In the genomic region with DNA sequence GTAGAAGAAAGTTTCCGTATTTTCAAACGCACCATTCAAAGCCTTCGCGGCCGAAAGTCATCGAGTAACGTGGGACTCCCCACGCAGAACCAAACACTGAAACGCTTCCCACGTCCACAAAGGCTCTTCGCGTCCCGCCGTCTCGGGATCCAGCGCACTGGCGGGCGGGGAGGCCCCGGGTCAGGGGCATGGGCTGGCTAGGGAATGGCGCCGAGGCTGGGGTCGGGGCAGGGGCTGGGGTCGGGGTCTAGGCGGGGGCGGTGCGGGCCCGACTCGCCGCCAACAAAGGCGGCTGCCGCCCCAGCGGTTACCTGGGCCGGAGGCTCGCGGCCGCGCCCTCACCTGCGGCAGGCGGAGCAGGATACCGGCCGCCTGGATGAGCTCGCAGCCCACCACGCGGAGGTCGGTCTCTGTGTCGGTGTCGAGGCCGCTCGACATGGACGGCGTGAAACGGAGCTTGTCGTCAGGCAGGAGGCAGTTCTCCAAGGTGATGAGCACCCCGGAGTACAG, we compare ENCODE assay signal across 8 cellular contexts. TPM values are rescaled to one million over a fixed set of nuclear protein-coding genes. Genes with fewer than 3 reads are reported as not detected.
DNase-seq lines count a peak whose midpoint lies in the region; ATAC-seq and TF ChIP-seq lines count a peak whose summit lies in the region.

No MANE protein-coding gene starts in this region.

- peak overlapping the region; percentile 98 for H3K4ac ChIP-seq in mesendoderm (ENCODE audit: low read depth, low read length)

- peak overlapping the region; percentile 85 for H3K27ac Mint-ChIP-seq in MCF 10A (ENCODE audit: low read depth, unreplicated experiment)

- H2BK5ac ChIP-seq in mesendoderm (ENCODE audit: low read length): peak overlapping the region; percentile 55

- H3K36me3 Mint-ChIP-seq in MCF 10A (ENCODE audit: insufficient read depth, unreplicated experiment): peaks cover 92% of the 10 kb centered on the region

- H2AK5ac ChIP-seq in mesendoderm (ENCODE audit: low read length): no peak overlapping the region

- peak; percentile 74 for DNase-seq in activated effector memory CD4-positive, alpha-beta T cell treated with anti-CD3 and anti-CD28 coated beads, Interleukin-2, amount 50 U/mL, for 16 hours
- DNase-seq in activated effector memory CD4-positive, alpha-beta T cell treated with Interleukin-2 at 50 U/mL for 16 hours: no peak
- no peak for DNase-seq in MCF 10A (ENCODE audit: unreplicated experiment)
- DNase-seq in mesendoderm: no peak
- no peak for DNase-seq in cortex of kidney (lab: John Stamatoyannopoulos, UW)
- no peak for DNase-seq in HPDE6-E6E7 (ENCODE audit: extremely low spot score)
- DNase-seq in left lobe of liver (ENCODE audit: low spot score): no peak

- peak overlapping the region; percentile 63 for H3K18ac ChIP-seq in mesendoderm (ENCODE audit: low read length)

- H3K9ac ChIP-seq in mesendoderm (ENCODE audit: low read length): peak overlapping the region; percentile 98

- CTCF ChIA-PET in MCF 10A (lab: Yijun Ruan, JAX): interaction anchor here (0.6 to 1.9 kb wide), 5 partner anchors 8 to 336 kb away, joined by 3 to 6 read pairs (median 3); no protein-coding TSS in a partner anchor

- peak overlapping the region; percentile 98 for H3K4me3 ChIP-seq in mesendoderm (ENCODE audit: low read length)

- no peaks in the 10 kb centered on the region for H3K27me3 Mint-ChIP-seq in MCF 10A (ENCODE audit: insufficient read depth, unreplicated experiment)

- peaks cover 33% of the 10 kb centered on the region for H3K79me1 ChIP-seq in mesendoderm (ENCODE audit: low read length)

- H3K27me3 ChIP-seq in mesendoderm (ENCODE audit: insufficient read depth, low read length, poor library complexity): no peaks in the 10 kb centered on the region

- H3K4me1 Mint-ChIP-seq in MCF 10A (ENCODE audit: insufficient read depth, unreplicated experiment): peaks cover 16% of the 10 kb centered on the region

- no peak overlapping the region for H4K5ac ChIP-seq in mesendoderm (ENCODE audit: low read length)

- peak overlapping the region; percentile 99 for H3K56ac ChIP-seq in mesendoderm (ENCODE audit: low read length)

- BruUV-seq in MCF 10A (replicated peaks; lab: Mats Ljungman, UMichigan): no TSS peak

- no peak for TF ChIP-seq CTCF in MCF 10A (IDR thresholded peaks at IDR 0.05; ENCODE audit: unreplicated experiment)

- H3K9me3 Mint-ChIP-seq in MCF 10A (ENCODE audit: unreplicated experiment): no peaks in the 10 kb centered on the region

- H4K8ac ChIP-seq in mesendoderm (ENCODE audit: low read depth, low read length): no peak overlapping the region

- H3K79me2 ChIP-seq in mesendoderm (ENCODE audit: control insufficient read depth, insufficient read depth, low read length): peaks cover 38% of the 10 kb centered on the region

- no peak overlapping the region for H2BK15ac ChIP-seq in mesendoderm (replicated peaks; ENCODE audit: low read depth)

- peak overlapping the region; percentile 94 for H3K23ac ChIP-seq in mesendoderm (ENCODE audit: low read length)

- peaks cover 23% of the 10 kb centered on the region for H3K36me3 ChIP-seq in mesendoderm (ENCODE audit: control insufficient read depth, insufficient read depth, low read length)

- H3K4me3 Mint-ChIP-seq in MCF 10A (ENCODE audit: unreplicated experiment): peak overlapping the region; percentile 88

- intact Hi-C loops in MCF 10A (cut with micrococcal nuclease): loop anchor here (2.0 kb wide), 1 partner anchor 24 kb away; a partner anchor contains a TSS

- no peaks in the 10 kb centered on the region for H3K4me1 ChIP-seq in mesendoderm (ENCODE audit: control insufficient read depth, low read depth, low read length)

- ATAC-seq in HG03521 (IDR thresholded peaks at IDR 0.05; ENCODE audit: unreplicated experiment): peak; percentile 0
- ATAC-seq in left lobe of liver: no peak

- peak overlapping the region; percentile 33 for H2BK120ac ChIP-seq in mesendoderm (ENCODE audit: low read depth, low read length)

- peak overlapping the region; percentile 91 for H3K4me2 ChIP-seq in mesendoderm (ENCODE audit: low read length)

- POLR2A ChIA-PET in MCF 10A (lab: Yijun Ruan, JAX): interaction anchor here (0.7 to 4.1 kb wide), 16 partner anchors 9 to 168 kb away, joined by 3 to 62 read pairs (median 4); a partner anchor contains a TSS

- peak overlapping the region; percentile 46 for H3K27ac ChIP-seq in mesendoderm (ENCODE audit: low read depth, low read length)

- no CpG with 5 or more reads among the region's 54 CpGs for WGBS in mesendoderm (ENCODE audit: extremely low coverage, insufficient coverage, low lambda C conversion rate)

RNA-seq across cellular contexts. Expression of a gene that starts 0.4 kb away (rescaled TPM):
- total RNA-seq in MCF 10A (2022) (230 and 248 TPM in 2 replicates), left lobe of liver (127 TPM)
- polyA plus RNA-seq in mesendoderm (2013, experiment 1 of 2): 65.2 TPM
- 61.8 TPM for polyA plus RNA-seq in mesendoderm (2013, experiment 2 of 2)

RNA-seq across cellular contexts. Expression of a gene that starts 8.4 kb away (rescaled TPM):
- total RNA-seq in MCF 10A (2022): 131 and 137 TPM in 2 replicates
- polyA plus RNA-seq in mesendoderm (2013, experiment 1 of 2): 287 TPM
- 288 TPM for polyA plus RNA-seq in mesendoderm (2013, experiment 2 of 2)
- 52.9 TPM for total RNA-seq in left lobe of liver

RNA-seq across cellular contexts. Expression of a gene that starts 22.3 kb away (rescaled TPM):
- total RNA-seq in MCF 10A (2022): 0.86 and 1.4 TPM in 2 replicates
- 1.2 TPM for polyA plus RNA-seq in mesendoderm (2013, experiment 1 of 2)
- 1.4 TPM for polyA plus RNA-seq in mesendoderm (2013, experiment 2 of 2)
- 1.0 TPM for total RNA-seq in left lobe of liver

RNA-seq across cellular contexts. Expression of a gene that starts 23.7 kb away (rescaled TPM):
- 120 and 148 TPM in 2 replicates for total RNA-seq in MCF 10A (2022)
- 119 TPM for polyA plus RNA-seq in mesendoderm (2013, experiment 1 of 2)
- 120 TPM for polyA plus RNA-seq in mesendoderm (2013, experiment 2 of 2)
- total RNA-seq in left lobe of liver: 130 TPM

RNA-seq across cellular contexts. Expression of a gene that starts 36.8 kb away (rescaled TPM):
- total RNA-seq in MCF 10A (2022) (0.37 and 0.54 TPM in 2 replicates), left lobe of liver (91.0 TPM)
- polyA plus RNA-seq in mesendoderm (2013, experiment 1 of 2): 21.5 TPM
- 21.0 TPM for polyA plus RNA-seq in mesendoderm (2013, experiment 2 of 2)
